In genomic region chr14:85482549-85482948, GRCh38 we compare ENCODE assay signal across 1 cellular context.
TF ChIP-seq lines count a peak whose summit lies in the region.

No MANE protein-coding gene starts in this region.

TF ChIP-seq in HepG2, 621 proteins besides CTCF, POLR2A, EP300 and RAD21 (continued from another document and continues in another):
- TF ChIP-seq ZNF574 (CRISPR knock-in tag; IDR thresholded peaks at IDR 0.05), result no peak
- TF ChIP-seq AGO2 (optimal IDR thresholded peaks at IDR 0.05; ENCODE audit: low read depth, low read length), result no peak
- no peak for TF ChIP-seq ZKSCAN5 (CRISPR knock-in tag; IDR thresholded peaks at IDR 0.05)
- TF ChIP-seq ZNF446 (CRISPR knock-in tag; IDR thresholded peaks at IDR 0.05), result no peak
- no peak for TF ChIP-seq TGIF2 (CRISPR knock-in tag; IDR thresholded peaks at IDR 0.05)
- 0 out of 2 replicates have a peak, but pooled peaks have one; percentile 24 for TF ChIP-seq KDM6A (CRISPR knock-in tag; IDR thresholded peaks at IDR 0.05; ENCODE audit: low read depth)
- no peak for TF ChIP-seq ZNF33B (CRISPR knock-in tag; IDR thresholded peaks at IDR 0.05)
- no peak for TF ChIP-seq ZNF83 (CRISPR knock-in tag; IDR thresholded peaks at IDR 0.05; ENCODE audit: borderline replicate concordance)
- peak; percentile 28; the same call in 1 of the 2 replicates for TF ChIP-seq ATF1 (CRISPR knock-in tag; IDR thresholded peaks at IDR 0.05)
- no peak for TF ChIP-seq NFIC (IDR thresholded peaks at IDR 0.05; ENCODE audit: low read length)
- TF ChIP-seq ZNF513 (CRISPR knock-in tag; conservative IDR thresholded peaks at IDR 0.05), result no peak
- TF ChIP-seq DRAP1 (CRISPR knock-in tag; IDR thresholded peaks at IDR 0.05), result 0 out of 2 replicates have a peak, but pooled peaks have one; percentile 28
- no peak for TF ChIP-seq ZNF12 (CRISPR knock-in tag; IDR thresholded peaks at IDR 0.05)
- peak; percentile 53; the same call in 1 of the 2 replicates for TF ChIP-seq FOXP4 (CRISPR knock-in tag; IDR thresholded peaks at IDR 0.05)
- no peak for TF ChIP-seq XRCC5 (optimal IDR thresholded peaks at IDR 0.05; ENCODE audit: low read length)
- peak in 1 of 2 experiments; percentile 42; a peak in 2 of 4 replicates for TF ChIP-seq NR2F1 (CRISPR knock-in tag; IDR thresholded peaks at IDR 0.05)
- TF ChIP-seq PHB2 (IDR thresholded peaks at IDR 0.05; ENCODE audit: partially characterized antibody), result no peak
- no peak for TF ChIP-seq ZBTB46 (CRISPR knock-in tag; IDR thresholded peaks at IDR 0.05; ENCODE audit: borderline replicate concordance)
- TF ChIP-seq THAP9 (CRISPR knock-in tag; IDR thresholded peaks at IDR 0.05; ENCODE audit: borderline replicate concordance), result no peak
- TF ChIP-seq HDAC2 (CRISPR knock-in tag; IDR thresholded peaks at IDR 0.05), result peak; percentile 43; the same call in 1 of the 2 replicates
- TF ChIP-seq SOX13 (IDR thresholded peaks at IDR 0.05), result no peak
- peak in 1 of 2 experiments; percentile 88; a peak in 2 of 4 replicates for TF ChIP-seq SOX13 (CRISPR knock-in tag; conservative IDR thresholded peaks at IDR 0.05 in 1 of 2, IDR thresholded peaks at IDR 0.05 in 1 of 2)
- TF ChIP-seq GZF1 (CRISPR knock-in tag; IDR thresholded peaks at IDR 0.05), result no peak
- no peak for TF ChIP-seq ZC3H4 (CRISPR knock-in tag; IDR thresholded peaks at IDR 0.05; ENCODE audit: borderline replicate concordance)
- TF ChIP-seq ZNF770 (CRISPR knock-in tag; IDR thresholded peaks at IDR 0.05), result no peak
- TF ChIP-seq SOX6 (IDR thresholded peaks at IDR 0.05), result no peak
- TF ChIP-seq SOX6 (CRISPR knock-in tag; IDR thresholded peaks at IDR 0.05), result peak; percentile 82
- no peak for TF ChIP-seq HDAC6 (IDR thresholded peaks at IDR 0.05; ENCODE audit: low read depth, low read length)
- no peak for TF ChIP-seq FOXA1 (IDR thresholded peaks at IDR 0.05)
- peak; percentile 58; the same call in 1 of the 2 replicates for TF ChIP-seq FOXA1 (CRISPR knock-in tag; IDR thresholded peaks at IDR 0.05)
- no peak for TF ChIP-seq ZNF407 (CRISPR knock-in tag; IDR thresholded peaks at IDR 0.05; ENCODE audit: not compliant biosample characterization)
- no peak for TF ChIP-seq ZNF788 (CRISPR knock-in tag; IDR thresholded peaks at IDR 0.05; ENCODE audit: borderline replicate concordance)
- peak; percentile 39 for TF ChIP-seq ARID3A (IDR thresholded peaks at IDR 0.05; ENCODE audit: low read depth, low read length)
- no peak for TF ChIP-seq ZNF101 (CRISPR knock-in tag; IDR thresholded peaks at IDR 0.05; ENCODE audit: borderline replicate concordance, low read depth)
- no peak for TF ChIP-seq ZNF354B (CRISPR knock-in tag; IDR thresholded peaks at IDR 0.05)
